19 cellular contexts compared by ENCODE assay signal in genomic region chr20:36084356-36084755, GRCh38.
A peak's percentile ranks its signal among the peaks of the same experiment; 100 is the strongest.
DNase-seq lines count a peak whose midpoint lies in the region; ATAC-seq, FAIRE-seq and TF ChIP-seq lines count a peak whose summit lies in the region.
"Had no signal": no experiment of that assay in that cellular context is flagged by ENCODE, and none has a peak within 500 bp of the region (broad histone marks: within the 10 kb centered on the region; RNA-seq: fewer than 3 reads in every experiment).

No MANE protein-coding gene starts in this region.

- no peaks in the 10 kb centered on the region for H4K20me1 ChIP-seq in HCT116 (ENCODE audit: insufficient read depth)
- H4K20me1 ChIP-seq in K562 (replicated peaks; ENCODE audit: control insufficient read depth, insufficient read depth, low read length): no peaks in the 10 kb centered on the region

- intact Hi-C loops in Caco-2 (cut with micrococcal nuclease; ENCODE audit: unreplicated experiment): no loop called here
- intact Hi-C loops in HCT116 (cut with micrococcal nuclease): no loop called here
- intact Hi-C loops in K562 (cut with micrococcal nuclease): no loop called here
- intact Hi-C loops in esophagus squamous epithelium (cut with DNase I): no loop called here

- POLR2A ChIA-PET in Caco-2 (lab: Charles Lee) (no interaction called here), HCT116 (lab: Charles Lee) (interaction anchor here (3.5 kb wide), 1 partner anchor 12 kb away, joined by 20 read pairs; no protein-coding TSS in a partner anchor), K562 (lab: Yijun Ruan, JAX) (no interaction called here)

- H3K79me2 ChIP-seq in HCT116 (ENCODE audit: insufficient read depth, low read length): no peaks in the 10 kb centered on the region
- H3K79me2 ChIP-seq in K562 (ENCODE audit: control insufficient read depth, insufficient read depth, low read length): no peaks in the 10 kb centered on the region

- H3K27me3 Mint-ChIP-seq in Caco-2 (ENCODE audit: insufficient read depth, unreplicated experiment): no peaks in the 10 kb centered on the region

- H3K4me1 Mint-ChIP-seq in Caco-2 (ENCODE audit: low read depth, unreplicated experiment): peaks cover 67% of the 10 kb centered on the region

- BruUV-seq in Caco-2 (replicated peaks; lab: Mats Ljungman, UMichigan) (no TSS peak), HCT116 (replicated peaks; lab: Mats Ljungman, UMichigan) (no TSS peak), K562 (replicated peaks; lab: Mats Ljungman, UMichigan) (no TSS peak)

- H3K9ac ChIP-seq in HCT116 (ENCODE audit: low read length): no peak overlapping the region
- H3K9ac ChIP-seq in K562 (ENCODE audit: insufficient read depth in 1 of 2, low read depth in 2 of 2, low read length in 2 of 2): no peak overlapping the region
- H3K9ac ChIP-seq: KMS-11 had no signal

- RAD21 ChIA-PET in HCT116 (lab: Charles Lee; ENCODE audit: low non-redundant PET in 1 of 2, low total read pairs in 2 of 2, uncharacterized antibody in 2 of 2, unreplicated experiment in 2 of 2): no interaction called here

- in situ Hi-C loops in K562 (cut with MboI): no loop called here

- no peaks in the 10 kb centered on the region for H3K9me1 ChIP-seq in K562 (ENCODE audit: control insufficient read depth, insufficient read depth, low read length)

- H3K4me3 Mint-ChIP-seq in Caco-2 (ENCODE audit: unreplicated experiment): no peak overlapping the region
- H3K4me3 Mint-ChIP-seq: CD4-positive, alpha-beta T cell had no signal

- peaks cover 74% of the 10 kb centered on the region for H3K4me1 ChIP-seq in Caco-2
- peaks cover 63 to 88% of the 10 kb centered on the region in 2 experiments for H3K4me1 ChIP-seq in HCT116 (ENCODE audit: control insufficient read depth in 1 of 2, insufficient read depth in 2 of 2, low read length in 2 of 2)
- H3K4me1 ChIP-seq in K562 (replicated peaks in 1 of 2; ENCODE audit: control insufficient read depth in 2 of 2, insufficient read depth in 2 of 2, low read length in 2 of 2): peaks cover 12 to 40% of the 10 kb centered on the region in 2 experiments
- peaks cover 12 to 67% (median 15%) of the 10 kb centered on the region in 3 donors for H3K4me1 ChIP-seq in esophagus squamous epithelium

- WGBS in K562 (ENCODE audit: insufficient coverage, low coverage, missing lambda C conversion rate): 38% methylated on average over 2 of the region's 3 CpGs
- 81 to 90% methylated on average over 3 of the region's 3 CpGs for WGBS in esophagus squamous epithelium, 2 donors

- H3K36me3 ChIP-seq in Caco-2 (ENCODE audit: control insufficient read depth, insufficient read depth, low read length) (no peaks in the 10 kb centered on the region), HCT116 (ENCODE audit: control insufficient read depth in 1 of 2, insufficient read depth in 2 of 2, low read length in 2 of 2) (no peaks in the 10 kb centered on the region), K562 (ENCODE audit: control insufficient read depth, insufficient read depth, low read length) (no peaks in the 10 kb centered on the region), esophagus squamous epithelium (no peaks in the 10 kb centered on the region)

- TF ChIP-seq POLR2A in HCT116 (IDR thresholded peaks at IDR 0.05; ENCODE audit: borderline replicate concordance, extremely low read depth, insufficient read depth, insufficient read length): no peak
- no peak for TF ChIP-seq POLR2A in K562 (conservative IDR thresholded peaks at IDR 0.05)
- no peak for TF ChIP-seq POLR2A in esophagus squamous epithelium (IDR thresholded peaks at IDR 0.05)

- TF ChIP-seq RAD21 in HCT116 (IDR thresholded peaks at IDR 0.05; ENCODE audit: low read depth): no peak
- no peak for TF ChIP-seq RAD21 in K562 (CRISPR knock-in tag; conservative IDR thresholded peaks at IDR 0.05 in 1 of 2, IDR thresholded peaks at IDR 0.05 in 1 of 2)

- peak overlapping the region; percentile 4 for H2AFZ ChIP-seq in HCT116 (ENCODE audit: low read depth, low read length, poor library complexity, severe bottlenecking)
- peak overlapping the region; percentile 36 for H2AFZ ChIP-seq in K562 (ENCODE audit: low read depth, low read length)

- peaks cover 30% of the 10 kb centered on the region for H3K36me3 Mint-ChIP-seq in Caco-2 (ENCODE audit: insufficient read depth, unreplicated experiment)

- TF ChIP-seq CTCF in Caco-2 (IDR thresholded peaks at IDR 0.05; ENCODE audit: insufficient read depth in 1 of 2, low read depth in 1 of 2, low read length in 1 of 2, severe bottlenecking in 1 of 2, unreplicated experiment in 1 of 2) (no peak), HCT116 (IDR thresholded peaks at IDR 0.05 in 2 of 3, conservative IDR thresholded peaks at IDR 0.05 in 1 of 3; ENCODE audit: borderline replicate concordance in 1 of 3, insufficient read depth in 1 of 3, low read depth in 2 of 3, low read length in 2 of 3) (no peak), K562 (IDR thresholded peaks at IDR 0.05 in 2 of 3, conservative IDR thresholded peaks at IDR 0.05 in 1 of 3; ENCODE audit: insufficient read depth in 2 of 3, low read depth in 1 of 3, low read length in 3 of 3) (no peak), esophagus squamous epithelium (IDR thresholded peaks at IDR 0.05) (no peak)

- no peaks in the 10 kb centered on the region for H3K9me2 ChIP-seq in HCT116 (ENCODE audit: insufficient read depth)

- H3K4me2 ChIP-seq in HCT116 (ENCODE audit: low read length) (peak overlapping the region; percentile 79), K562 (ENCODE audit: insufficient read depth, low read length) (no peak overlapping the region)
- H3K4me2 ChIP-seq: KMS-11 had no signal

- DNase-seq in Caco-2 (no peak), HCT116 (ENCODE audit: low read depth, low spot score) (no peak), K562 (ENCODE audit: extremely low read depth in 1 of 4, low spot score in 3 of 4) (no peak), esophagus squamous epithelium (lab: John Stamatoyannopoulos, UW) (no peak), DMS153 (lab: John Stamatoyannopoulos, UW) (no peak), DMS79 treated with DMSO at 0.1 percent for 48 hours (lab: John Stamatoyannopoulos, UW) (no peak), NCI-H82 (lab: John Stamatoyannopoulos, UW) (no peak), EL (no peak)
- DNase-seq: AML-193; CD4-positive, alpha-beta T cell; DMS53; GDM1; GOT3; H7 had no signal

- H3K4me3 ChIP-seq in Caco-2 (ENCODE audit: low read depth, low read length) (no peak overlapping the region), HCT116 (replicated peaks in 1 of 2; ENCODE audit: low read depth in 1 of 2, low read length in 2 of 2) (no peak overlapping the region), K562 (no peak overlapping the region), esophagus squamous epithelium (no peak overlapping the region)

- H3K27ac Mint-ChIP-seq in Caco-2 (ENCODE audit: unreplicated experiment): peak overlapping the region; percentile 99
- H3K27ac Mint-ChIP-seq: CD4-positive, alpha-beta T cell had no signal

- H3K9me3 ChIP-seq in Caco-2 (peaks cover 12% of the 10 kb centered on the region), HCT116 (ENCODE audit: control insufficient read depth in 1 of 2, insufficient read depth in 1 of 2, low read depth in 1 of 2, low read length in 2 of 2) (peaks cover 0 to 9% of the 10 kb centered on the region in 2 experiments; a peak in 1 of 4 replicates), K562 (replicated peaks; ENCODE audit: control insufficient read depth, insufficient read depth, low read depth, low read length) (no peaks in the 10 kb centered on the region; the same call in 1 of the 2 replicates), esophagus squamous epithelium (no peaks in the 10 kb centered on the region)

- CTCF ChIA-PET in Caco-2 (lab: Charles Lee) (no interaction called here), HCT116 (lab: Charles Lee) (interaction anchor here (2.5 kb wide), 1 partner anchor 94 kb away, joined by 10 read pairs; no protein-coding TSS in a partner anchor), K562 (lab: Yijun Ruan, JAX; ENCODE audit: low intra/inter-chr PET ratio) (no interaction called here)

- ATAC-seq in HCT116 (no peak), K562 (no peak)

- peaks cover 11% of the 10 kb centered on the region for H3K9me3 Mint-ChIP-seq in Caco-2 (ENCODE audit: unreplicated experiment)
- H3K9me3 Mint-ChIP-seq: CD4-positive, alpha-beta T cell had no signal

- no peak for FAIRE-seq in K562 (lab: Jason Lieb, UNC)
- FAIRE-seq: A204.1, GM12892, GM18507 had no signal

- H3K27me3 ChIP-seq in Caco-2 (replicated peaks; ENCODE audit: control insufficient read depth, insufficient read depth, low read length) (no peaks in the 10 kb centered on the region), HCT116 (ENCODE audit: insufficient read depth, low read length) (no peaks in the 10 kb centered on the region), K562 (ENCODE audit: control insufficient read depth in 2 of 2, insufficient read depth in 2 of 2, low read length in 2 of 2) (no peaks in the 10 kb centered on the region), esophagus squamous epithelium (no peaks in the 10 kb centered on the region)

- peak overlapping the region; percentile 96; the same call in 1 of the 2 replicates for H3K27ac ChIP-seq in HCT116 (ENCODE audit: low read depth, low read length)
- no peak overlapping the region; the same call in 2 of the 3 replicates for H3K27ac ChIP-seq in K562 (ENCODE audit: extremely low read depth, low read depth, low read length)
- peak overlapping the region; percentile 79 to 93 (median 90) for H3K27ac ChIP-seq in esophagus squamous epithelium
- H3K27ac ChIP-seq: C4-2B, KMS-11 had no signal

- no peak for TF ChIP-seq EP300 in K562 (IDR thresholded peaks at IDR 0.05; ENCODE audit: low read length)

TF ChIP-seq in HCT116, 20 proteins besides CTCF, POLR2A, EP300 and RAD21:
- TF ChIP-seq CBX3 (IDR thresholded peaks at IDR 0.05; ENCODE audit: low read depth) (peak; percentile 62), ATF3 (IDR thresholded peaks at IDR 0.05) (no peak), ELF1 (IDR thresholded peaks at IDR 0.05; ENCODE audit: borderline replicate concordance, low read depth) (no peak), EZH2 (IDR thresholded peaks at IDR 0.05) (no peak), EGR1 (IDR thresholded peaks at IDR 0.05; ENCODE audit: low read depth) (no peak)
TF ChIP-seq in HCT116: peak in this region for 1.

TF ChIP-seq in K562, 482 proteins besides CTCF, POLR2A, EP300 and RAD21:
- no peak for TF ChIP-seq BRD4 (IDR thresholded peaks at IDR 0.05)
- peak; percentile 81 for TF ChIP-seq RBM25 (IDR thresholded peaks at IDR 0.05; ENCODE audit: low read depth, low read length, severe bottlenecking)
- no peak for TF ChIP-seq KDM2B (CRISPR knock-in tag; IDR thresholded peaks at IDR 0.05)
- TF ChIP-seq ZNF644 (tag; IDR thresholded peaks at IDR 0.05; ENCODE audit: low read depth): 0 out of 2 replicates have a peak, but pooled peaks have one; percentile 24
